In genomic region chr13:37648604-37649003, GRCh38 we compare ENCODE assay signal across 18 cellular contexts. TPM values are rescaled to one million over a fixed set of nuclear protein-coding genes. Genes with fewer than 3 reads are reported as not detected.
A peak's percentile ranks its signal among the peaks of the same experiment; 100 is the strongest.
DNase-seq lines count a peak whose midpoint lies in the region; ATAC-seq, FAIRE-seq and TF ChIP-seq lines count a peak whose summit lies in the region.
"Had no signal": no experiment of that assay in that cellular context is flagged by ENCODE, and none has a peak within 500 bp of the region (broad histone marks: within the 10 kb centered on the region; RNA-seq: fewer than 3 reads in every experiment).

No MANE protein-coding gene starts in this region.

- H3K27ac Mint-ChIP-seq in nephron progenitor cell, result no peak overlapping the region
- H3K27ac Mint-ChIP-seq: effector memory CD8-positive, alpha-beta T cell; natural killer cell; stimulated activated naive CD8-positive, alpha-beta T cell treated with anti-CD3 and anti-CD28 coated beads, Interleukin-15, amount 100 ng/mL, for 72 hours had no signal

- H3K27me3 ChIP-seq in AG04450 (ENCODE audit: control insufficient read depth, insufficient read depth, low read length) (no peaks in the 10 kb centered on the region), bronchial epithelial cell (ENCODE audit: control insufficient read depth, insufficient read depth, low read length) (no peaks in the 10 kb centered on the region)

- H3K4me3 ChIP-seq in AG04450 (ENCODE audit: low read depth, low read length), result no peak overlapping the region
- H3K4me3 ChIP-seq in bronchial epithelial cell (ENCODE audit: low read depth, low read length), result no peak overlapping the region
- H3K4me3 ChIP-seq: lung had no signal

- no peak for TF ChIP-seq CTCF in AG04450 (IDR thresholded peaks at IDR 0.05; ENCODE audit: low read depth, low read length)
- TF ChIP-seq CTCF in bronchial epithelial cell (IDR thresholded peaks at IDR 0.05; ENCODE audit: insufficient read depth, low read length, severe bottlenecking), result no peak
- TF ChIP-seq CTCF in nephron progenitor cell (IDR thresholded peaks at IDR 0.05), result no peak

- DNase-seq in AG04450 (ENCODE audit: low read depth, low spot score) (peak; percentile 62), HT1080 (ENCODE audit: low read depth) (peak; percentile 10), bronchial epithelial cell (ENCODE audit: low read depth) (peak; percentile 29), kidney tubule cell (ENCODE audit: low spot score) (peak; percentile 37), nephron progenitor cell (no peak), mucosa of gallbladder (ENCODE audit: low spot score) (no peak), NCI-H510A treated with DMSO at 0.1 percent for 48 hours (lab: John Stamatoyannopoulos, UW) (no peak), Right ventricle myocardium superior (no peak)
- DNase-seq: ACHN; activated CD4-positive, alpha-beta T cell treated with anti-CD3 and anti-CD28 coated beads, Interleukin-2, amount 50 U/mL, for 1 hour; activated naive CD4-positive, alpha-beta T cell treated with anti-CD3 and anti-CD28 coated beads, Interleukin-2, amount 50 U/mL, for 16 hours; COR-L47; effector memory CD8-positive, alpha-beta T cell; natural killer cell; NCI-H2029 treated with DMSO at 0.1 percent for 48 hours; stimulated activated naive CD8-positive, alpha-beta T cell treated with anti-CD3 and anti-CD28 coated beads, Interleukin-15, amount 100 ng/mL, for 72 hours had no signal

- H3K36me3 ChIP-seq in bronchial epithelial cell (ENCODE audit: control insufficient read depth, insufficient read depth, low read length), result no peaks in the 10 kb centered on the region

- no peak for FAIRE-seq in bronchial epithelial cell (lab: Jason Lieb, UNC)

- POLR2A ChIA-PET in AG04450 (lab: Yijun Ruan, JAX), result no interaction called here

- no peak overlapping the region for H3K4me3 Mint-ChIP-seq in nephron progenitor cell
- H3K4me3 Mint-ChIP-seq: effector memory CD8-positive, alpha-beta T cell; natural killer cell; stimulated activated naive CD8-positive, alpha-beta T cell treated with anti-CD3 and anti-CD28 coated beads, Interleukin-15, amount 100 ng/mL, for 72 hours had no signal

- ATAC-seq in Right ventricle myocardium superior (ENCODE audit: poor library complexity), result no peak
- ATAC-seq: effector memory CD8-positive, alpha-beta T cell; natural killer cell; Panc1; stimulated activated naive CD8-positive, alpha-beta T cell treated with anti-CD3 and anti-CD28 coated beads, Interleukin-15, amount 100 ng/mL, for 72 hours had no signal

- H3K27me3 Mint-ChIP-seq in nephron progenitor cell (ENCODE audit: low read depth, poor library complexity), result no peaks in the 10 kb centered on the region
- H3K27me3 Mint-ChIP-seq: effector memory CD8-positive, alpha-beta T cell; stimulated activated naive CD8-positive, alpha-beta T cell treated with anti-CD3 and anti-CD28 coated beads, Interleukin-15, amount 100 ng/mL, for 72 hours had no signal

- peaks cover 4% of the 10 kb centered on the region for H3K36me3 Mint-ChIP-seq in nephron progenitor cell (ENCODE audit: low read depth)
- H3K36me3 Mint-ChIP-seq: natural killer cell had no signal

- CTCF ChIA-PET in AG04450 (lab: Charles Lee), result interaction anchor here (1.1 kb wide), 1 partner anchor 8 kb away, joined by 8 read pairs; no protein-coding TSS in a partner anchor

- H3K27ac ChIP-seq in AG04450 (ENCODE audit: low read depth, low read length), result no peak overlapping the region

- peaks cover 31% of the 10 kb centered on the region for H3K4me1 Mint-ChIP-seq in nephron progenitor cell
- H3K4me1 Mint-ChIP-seq: natural killer cell; stimulated activated naive CD8-positive, alpha-beta T cell treated with anti-CD3 and anti-CD28 coated beads, Interleukin-15, amount 100 ng/mL, for 72 hours had no signal

- H3K9me3 Mint-ChIP-seq in nephron progenitor cell, result peaks cover 4% of the 10 kb centered on the region
- H3K9me3 Mint-ChIP-seq: stimulated activated naive CD8-positive, alpha-beta T cell treated with anti-CD3 and anti-CD28 coated beads, Interleukin-15, amount 100 ng/mL, for 72 hours had no signal

- no peaks in the 10 kb centered on the region for H3K9me3 ChIP-seq in AG04450 (ENCODE audit: control insufficient read depth, insufficient read depth, low read length)

- intact Hi-C loops in Right ventricle myocardium superior (cut with DNase I), result no loop called here

RNA-seq across cellular contexts. Expression of gene POSTN, which starts 50.0 kb away (rescaled TPM):
- 241 and 359 TPM in 2 replicates for polyA plus RNA-seq in AG04450 (2011; rRNA removed)
- polyA minus RNA-seq in AG04450 (2011; rRNA and poly(A)+ RNA removed), result 105 and 159 TPM in 2 replicates
- total RNA-seq in HT1080 (2014; rRNA removed; shearing (Covaris generic)), result not detected in 2 replicates
- polyA plus RNA-seq in HT1080 (2015; cell fraction: cytosol; rRNA removed), result 0.16 TPM in 1 of 2 replicates, not detected in the other
- polyA plus RNA-seq in HT1080 (2015; cell fraction: nucleus; rRNA removed), result 0.08 and 0.19 TPM in 2 replicates
- total RNA-seq in bronchial epithelial cell (1.5 and 2.1 TPM in 2 replicates), mucosa of gallbladder (22.4 TPM), Right ventricle myocardium superior (10.0 TPM)
- total RNA-seq: natural killer cell had no signal

Comparison
In these comparisons a context has a peak if more than half of its experiments do, and no peak if none do; other contexts are left out.
1. DNase-seq: peak in AG04450 (single experiment), HT1080 (single experiment), bronchial epithelial cell (single experiment) and kidney tubule cell (single experiment); none in nephron progenitor cell (single experiment), mucosa of gallbladder (single experiment), NCI-H510A treated with DMSO at 0.1 percent for 48 hours (single experiment) and Right ventricle myocardium superior (single experiment).